Comparison of ENCODE assay signal across 8 cellular contexts in the genomic region with DNA sequence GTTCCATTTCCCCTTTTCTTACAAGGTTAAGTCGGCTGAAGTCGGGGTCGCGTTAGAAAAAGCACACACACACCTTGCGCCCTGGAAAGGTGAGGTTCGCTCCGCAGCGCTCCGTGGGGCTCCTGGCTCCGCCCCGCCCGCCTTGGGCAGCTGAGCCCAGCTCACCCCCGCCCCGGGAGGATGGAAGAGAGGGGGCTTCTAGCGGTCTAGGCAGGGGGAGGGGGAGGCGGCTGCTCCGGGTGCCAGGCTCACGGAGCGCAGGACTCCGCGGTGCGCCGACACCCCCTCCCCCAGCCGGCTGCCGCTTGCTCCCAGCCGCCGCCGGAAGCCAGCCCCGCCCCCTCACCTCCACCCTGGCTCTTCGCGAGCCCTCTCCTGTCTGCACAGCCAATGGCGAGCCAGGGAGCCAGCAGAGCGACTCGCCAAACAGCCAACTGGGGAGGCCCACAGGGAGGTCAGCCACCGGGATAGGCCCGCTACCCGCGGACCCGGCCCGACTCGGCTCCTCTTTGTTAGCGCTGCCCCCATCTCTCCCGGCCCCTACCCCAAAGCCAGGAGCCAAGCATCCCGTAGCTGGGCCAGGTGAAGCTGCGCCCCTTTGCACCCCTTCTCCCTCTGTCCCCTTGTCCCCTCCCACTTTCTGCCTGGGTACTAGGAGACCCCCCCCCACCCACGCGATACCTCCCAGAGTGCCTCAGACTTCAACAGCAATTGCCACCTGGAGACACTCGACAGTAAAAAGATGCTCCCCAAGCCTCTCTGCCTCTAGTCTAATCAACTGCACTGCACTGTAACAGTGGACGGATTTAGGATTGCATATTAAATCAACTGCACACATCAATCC. TPM values are rescaled to one million over a fixed set of nuclear protein-coding genes. Genes with fewer than 3 reads are reported as not detected.
DNase-seq lines count a peak whose midpoint lies in the region; ATAC-seq and TF ChIP-seq lines count a peak whose summit lies in the region.

No MANE protein-coding gene starts in this region.

- H3K9me3 ChIP-seq in PC-9 (ENCODE audit: insufficient read depth, low read depth) (no peaks in the 10 kb centered on the region), esophagus squamous epithelium (no peaks in the 10 kb centered on the region)

- peaks cover 46% of the 10 kb centered on the region for H3K4me1 ChIP-seq in PC-9 (replicated peaks; ENCODE audit: insufficient read depth)
- peaks cover 35 to 52% (median 38%) of the 10 kb centered on the region in 3 donors for H3K4me1 ChIP-seq in esophagus squamous epithelium

- TF ChIP-seq CTCF in PC-9 (conservative IDR thresholded peaks at IDR 0.05) (no peak), esophagus squamous epithelium (IDR thresholded peaks at IDR 0.05) (peak in 1 of 6 experiments; percentile 16)

- POLR2A ChIA-PET in PC-9 (lab: Charles Lee; ENCODE audit: unreplicated experiment), result interaction anchor here (0.5 to 0.8 kb wide), 2 partner anchors 19 to 337 kb away, joined by 4 to 6 read pairs; no protein-coding TSS in a partner anchor

- H3K9me2 ChIP-seq in PC-9 (ENCODE audit: insufficient read depth), result no peaks in the 10 kb centered on the region

- peak; percentile 94 for ATAC-seq in GM21717 (IDR thresholded peaks at IDR 0.05; ENCODE audit: unreplicated experiment)

- H3K36me3 ChIP-seq in PC-9 (ENCODE audit: low read depth) (no peaks in the 10 kb centered on the region), esophagus squamous epithelium (no peaks in the 10 kb centered on the region)

- no TSS peak for BruUV-seq in PC-9 (replicated peaks; lab: Mats Ljungman, UMichigan)

- intact Hi-C loops in PC-9 (cut with micrococcal nuclease; ENCODE audit: unreplicated experiment) (no loop called here), esophagus squamous epithelium (cut with DNase I) (no loop called here)

- H3K27me3 ChIP-seq in PC-9 (ENCODE audit: insufficient read depth, low read depth), result no peaks in the 10 kb centered on the region
- H3K27me3 ChIP-seq in esophagus squamous epithelium, result no peaks in the 10 kb centered on the region

- peaks cover 46% of the 10 kb centered on the region for H3F3A ChIP-seq in PC-9 (ENCODE audit: insufficient read depth, low read depth)

- H3K79me2 ChIP-seq in PC-9 (ENCODE audit: low read depth), result peaks cover 74% of the 10 kb centered on the region

- H2AFZ ChIP-seq in PC-9, result peak overlapping the region; percentile 89

- H3K4me2 ChIP-seq in PC-9, result peak overlapping the region; percentile 83

- peak overlapping the region; percentile 87 for H3K4me3 ChIP-seq in Jurkat, Clone E6-1 (ENCODE audit: low read length)
- H3K4me3 ChIP-seq in PC-9 (peak overlapping the region; percentile 85), esophagus squamous epithelium (peak overlapping the region; percentile 91 to 95 (median 92))

- H3K27ac ChIP-seq in PC-9 (peak overlapping the region; percentile 95), esophagus squamous epithelium (peak overlapping the region; percentile 94 to 96 (median 96))

- WGBS in esophagus squamous epithelium, 2 donors, result 0% methylated on average over 8 to 19 of the region's 49 CpGs

- TF ChIP-seq POLR2A in esophagus squamous epithelium (IDR thresholded peaks at IDR 0.05), result peak in 2 of 4 donors; percentile 22 to 70

- DNase-seq in DMS153 treated with DMSO at 0.1 percent for 48 hours (lab: John Stamatoyannopoulos, UW; ENCODE audit: unreplicated experiment) (peak; percentile 95), PC-9 (peak; percentile 90 to 96), esophagus squamous epithelium (lab: John Stamatoyannopoulos, UW) (peak; percentile 84), myocyte (ENCODE audit: low read depth) (peak; percentile 98)
- DNase-seq in Jurkat, Clone E6-1 (ENCODE audit: low read depth, low spot score), result peak; percentile 94
- peak; percentile 95 to 98 for DNase-seq in activated T-cell treated with anti-CD3 and anti-CD28 coated beads, Interleukin-2, amount 50 U/mL, for 48 hours
- DNase-seq in stimulated activated CD8-positive, alpha-beta memory T cell treated with anti-CD3 and anti-CD28 coated beads, Interleukin-7, amount 100 ng/mL, for 4 hours (ENCODE audit: low read depth in 2 of 2), result peak; percentile 88 to 96

- H4K20me1 ChIP-seq in PC-9 (ENCODE audit: insufficient read depth), result 0 out of 2 replicates have a peak, but pooled peaks cover 2% of the 10 kb centered on the region

- CTCF ChIA-PET in PC-9 (lab: Charles Lee), result interaction anchor here (1.0 kb wide), 1 partner anchor 49 kb away, joined by 3 read pairs; no protein-coding TSS in a partner anchor

RNA-seq across cellular contexts. Expression of gene FAM222B, which starts 30.2 kb away (rescaled TPM):
- 12.1 TPM for polyA plus RNA-seq in Jurkat, Clone E6-1 (2012; ENCODE audit: insufficient read depth, insufficient read length)
- total RNA-seq in PC-9 (2021), result 14.2 and 26.4 TPM in 2 replicates
- total RNA-seq in esophagus squamous epithelium, result 10 to 100 TPM in 2 of 4 donors, 1 to 10 TPM in 2; 8.0 to 16.4 (median 11.2) TPM
- 12.7 and 13.3 TPM in 2 replicates for total RNA-seq in myocyte
- 15.8 TPM for polyA plus RNA-seq in myocyte (2012)

RNA-seq across cellular contexts. Expression of gene ERAL1, which starts 42.5 kb away (rescaled TPM):
- polyA plus RNA-seq in Jurkat, Clone E6-1 (2012; ENCODE audit: insufficient read depth, insufficient read length), result 83.4 TPM
- total RNA-seq in PC-9 (2021) (47.1 and 56.6 TPM in 2 replicates), esophagus squamous epithelium (10 to 100 TPM; 24.7 to 41.6 (median 37.8) TPM), myocyte (35.2 and 43.7 TPM in 2 replicates)
- 42.8 TPM for polyA plus RNA-seq in myocyte (2012)

Comparison
In these comparisons a context has a peak if more than half of its experiments do, and no peak if none do; other contexts are left out.
1. Peak in every context shown above with its lines: DNase-seq, ATAC-seq, H3K4me3 ChIP-seq and H3K27ac ChIP-seq.